ENCODE assay signal across 8 cellular contexts in the genomic region with DNA sequence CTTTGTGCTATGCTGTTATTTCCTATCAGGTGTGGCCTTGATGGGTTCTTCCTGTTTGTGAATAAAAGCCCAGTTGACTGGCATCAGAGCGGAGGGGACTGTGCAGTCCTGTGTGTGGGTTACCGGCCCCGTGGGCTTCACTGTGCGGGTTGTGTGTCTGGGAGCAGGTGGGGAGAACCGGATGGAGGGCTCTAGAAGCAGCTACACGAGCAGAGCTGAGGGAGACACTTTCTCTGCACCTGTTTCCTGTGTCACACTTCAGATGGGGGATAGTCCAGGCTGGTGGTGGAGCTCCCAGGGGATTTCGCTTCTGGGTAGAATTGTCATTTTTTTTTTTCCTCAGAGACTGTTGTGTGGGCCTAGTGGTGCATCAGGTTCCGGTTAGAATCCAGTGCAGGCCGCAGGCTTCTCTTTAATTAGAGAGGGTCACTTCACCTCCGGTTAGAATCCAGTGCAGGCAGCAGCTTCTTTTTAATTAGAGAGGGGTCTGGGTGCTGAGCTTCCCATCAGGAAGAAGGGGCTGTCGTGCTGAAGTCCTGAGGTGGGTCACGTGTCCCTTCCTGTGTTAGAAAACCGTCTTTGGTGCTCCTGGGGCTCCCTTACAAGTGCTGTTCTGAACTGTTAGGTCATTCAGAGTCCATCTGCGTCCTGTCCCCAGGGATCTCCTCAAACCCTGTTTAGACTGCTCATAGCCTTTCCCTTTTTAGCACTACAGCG.
DNase-seq lines count a peak whose midpoint lies in the region; ATAC-seq and TF ChIP-seq lines count a peak whose summit lies in the region.

No MANE protein-coding gene starts in this region.

- no peaks in the 10 kb centered on the region for H3K27me3 ChIP-seq in OCI-LY1 (ENCODE audit: insufficient read depth, low read length)

- no peak for TF ChIP-seq CTCF in OCI-LY1 (IDR thresholded peaks at IDR 0.05; ENCODE audit: low read length)
- TF ChIP-seq CTCF in endothelial cell (IDR thresholded peaks at IDR 0.05; ENCODE audit: unreplicated experiment) = no peak

- H2AFZ ChIP-seq in OCI-LY1 (ENCODE audit: low read length) = no peak overlapping the region

- peaks cover 78% of the 10 kb centered on the region for H3K4me1 Mint-ChIP-seq in endothelial cell (ENCODE audit: unreplicated experiment)

- H3F3A ChIP-seq in OCI-LY1 (ENCODE audit: insufficient read depth, low read length) = peaks cover 11% of the 10 kb centered on the region; the same call in 1 of the 2 replicates

- no peak for DNase-seq in activated CD4-positive, CD25-positive, alpha-beta regulatory T cell treated with anti-CD3 and anti-CD28 coated beads, Interleukin-2, amount 50 U/mL, for 72 hours
- DNase-seq in endothelial cell (ENCODE audit: low spot score) (no peak), NCI-H226 (no peak), foreskin melanocyte (no peak)
- peak; percentile 47 for DNase-seq in stimulated activated CD8-positive, alpha-beta memory T cell treated with anti-CD3 and anti-CD28 coated beads, Interleukin-4, amount 100 ng/mL, for 48 hours

- peaks cover 35% of the 10 kb centered on the region for H3K36me3 ChIP-seq in OCI-LY1 (ENCODE audit: insufficient read depth, low read length)

- H3K27me3 Mint-ChIP-seq in endothelial cell (ENCODE audit: unreplicated experiment) = peaks cover 6% of the 10 kb centered on the region

- H3K4me3 Mint-ChIP-seq in endothelial cell (ENCODE audit: unreplicated experiment) = no peak overlapping the region

- peaks cover 28% of the 10 kb centered on the region for H3K36me3 Mint-ChIP-seq in endothelial cell (ENCODE audit: low read depth, unreplicated experiment)

- H3K27ac Mint-ChIP-seq in endothelial cell (ENCODE audit: unreplicated experiment) = peak overlapping the region; percentile 62

- peak; percentile 67 to 71 for ATAC-seq in activated CD4-positive, CD25-positive, alpha-beta regulatory T cell treated with anti-CD3 and anti-CD28 coated beads, Interleukin-2, amount 50 U/mL, for 24 hours
- peak; percentile 90 for ATAC-seq in HG02840 (IDR thresholded peaks at IDR 0.05; ENCODE audit: low FRiP score, unreplicated experiment)

- no peaks in the 10 kb centered on the region for H3K9me2 ChIP-seq in OCI-LY1 (ENCODE audit: low read depth, low read length)

- H3K9ac ChIP-seq in OCI-LY1 (ENCODE audit: low read length) = peak overlapping the region; percentile 70

- peak overlapping the region; percentile 94 for H3K27ac ChIP-seq in OCI-LY1 (ENCODE audit: low read depth, low read length, poor library complexity, severe bottlenecking)

- H3K79me2 ChIP-seq in OCI-LY1 (ENCODE audit: insufficient read depth, low read length) = peaks cover 83% of the 10 kb centered on the region

- H3K4me3 ChIP-seq in OCI-LY1 (ENCODE audit: low read depth, low read length, poor library complexity, severe bottlenecking) = peak overlapping the region; percentile 63

- H3K4me1 ChIP-seq in OCI-LY1 (ENCODE audit: insufficient read depth, low read length, severe bottlenecking) = peaks cover 81% of the 10 kb centered on the region

- H3K9me3 Mint-ChIP-seq in endothelial cell (ENCODE audit: unreplicated experiment) = no peaks in the 10 kb centered on the region

- no peaks in the 10 kb centered on the region for H4K20me1 ChIP-seq in OCI-LY1 (ENCODE audit: insufficient read depth, low read length)

- H3K4me2 ChIP-seq in OCI-LY1 (ENCODE audit: low read length) = peak overlapping the region; percentile 88

- H3K9me3 ChIP-seq in OCI-LY1 (ENCODE audit: low read length) = no peaks in the 10 kb centered on the region
